1 cellular context compared by ENCODE assay signal in the genomic region with DNA sequence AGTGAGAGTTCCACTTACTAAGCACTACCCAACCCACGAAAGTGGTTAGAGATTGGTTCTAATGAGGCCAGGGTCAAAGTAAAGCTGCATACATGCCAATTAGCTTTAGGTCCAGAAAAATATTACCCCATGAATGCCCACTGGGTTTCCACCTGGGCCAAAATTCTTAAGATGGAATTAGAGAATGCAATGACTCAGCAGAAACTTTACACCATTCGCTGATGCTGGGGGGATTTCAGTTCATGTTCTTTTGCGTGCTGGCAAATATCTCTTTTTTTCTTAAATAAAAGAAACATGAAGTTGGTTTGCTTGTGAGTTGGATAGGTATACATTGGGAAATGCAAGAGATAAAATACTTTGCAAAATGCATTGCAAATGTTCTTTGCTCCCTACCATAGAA.
TF ChIP-seq lines count a peak whose summit lies in the region.

No MANE protein-coding gene starts in this region.

TF ChIP-seq in GM23338, 12 proteins besides CTCF, POLR2A, EP300 and RAD21 (continued from another document):
- TF ChIP-seq ZNF114 (CRISPR knock-in tag; IDR thresholded peaks at IDR 0.05), result no peak
- no peak for TF ChIP-seq JUNB (IDR thresholded peaks at IDR 0.05; ENCODE audit: unreplicated experiment)
